Comparison of ENCODE assay signal across 23 cellular contexts in genomic region chr14:52935847-52936246, GRCh38. TPM values are rescaled to one million over a fixed set of nuclear protein-coding genes. Genes with fewer than 3 reads are reported as not detected.
DNase-seq lines count a peak whose midpoint lies in the region; ATAC-seq and TF ChIP-seq lines count a peak whose summit lies in the region.
"Had no signal": no experiment of that assay in that cellular context is flagged by ENCODE, and none has a peak within 500 bp of the region (broad histone marks: within the 10 kb centered on the region; RNA-seq: fewer than 3 reads in every experiment).

No MANE protein-coding gene starts in this region.

- H3K4me3 ChIP-seq in cardiac muscle cell (no peak overlapping the region), right atrium auricular region (no peak overlapping the region), gastroesophageal sphincter (peak overlapping the region in 1 of 2 donors; percentile 3), spleen (no peak overlapping the region)
- H3K4me3 ChIP-seq: BLaER1, GM12878, GM23338 had no signal

- ATAC-seq in gastroesophageal sphincter (peak; percentile 25), GM18867 (IDR thresholded peaks at IDR 0.05; ENCODE audit: unreplicated experiment) (no peak)

- H3K4me1 Mint-ChIP-seq in osteocyte (ENCODE audit: unreplicated experiment), result peaks cover 71% of the 10 kb centered on the region
- H3K4me1 Mint-ChIP-seq in Calu3 (ENCODE audit: low read depth, unreplicated experiment), result peaks cover 8% of the 10 kb centered on the region

- H3K4me1 ChIP-seq in cardiac muscle cell (ENCODE audit: low read depth) (peaks cover 28% of the 10 kb centered on the region), right atrium auricular region (peaks cover 0 to 81% of the 10 kb centered on the region in 2 donors), gastroesophageal sphincter (peaks cover 14 to 100% (median 36%) of the 10 kb centered on the region in 3 donors), spleen (peaks cover 0 to 28% (median 12%) of the 10 kb centered on the region in 6 donors)
- H3K4me1 ChIP-seq: BLaER1 had no signal

- intact Hi-C loops in Calu3 (cut with micrococcal nuclease; ENCODE audit: unreplicated experiment), result no loop called here
- intact Hi-C loops in spleen (cut with DNase I; ENCODE audit: low total_unique reads), result no loop called here

- H3K27me3 ChIP-seq in cardiac muscle cell (no peaks in the 10 kb centered on the region), right atrium auricular region (no peaks in the 10 kb centered on the region), gastroesophageal sphincter (no peaks in the 10 kb centered on the region), spleen (replicated peaks in 1 of 7) (no peaks in the 10 kb centered on the region)
- H3K27me3 ChIP-seq: BLaER1 had no signal

- H3K9me3 ChIP-seq in cardiac muscle cell (ENCODE audit: low read depth) (no peaks in the 10 kb centered on the region), right atrium auricular region (no peaks in the 10 kb centered on the region), gastroesophageal sphincter (no peaks in the 10 kb centered on the region), spleen (no peaks in the 10 kb centered on the region)
- H3K9me3 ChIP-seq: BLaER1, Caco-2 had no signal

- CTCF ChIA-PET in Calu3 (lab: Charles Lee), result no interaction called here

- H3K4me3 Mint-ChIP-seq in osteocyte (ENCODE audit: unreplicated experiment) (no peak overlapping the region), Calu3 (ENCODE audit: low read depth, unreplicated experiment) (no peak overlapping the region)
- H3K4me3 Mint-ChIP-seq: CD4-positive, alpha-beta T cell; GM23338 had no signal

- peak overlapping the region; percentile 39 for H3K27ac Mint-ChIP-seq in osteocyte (ENCODE audit: unreplicated experiment)
- H3K27ac Mint-ChIP-seq in Calu3 (ENCODE audit: unreplicated experiment), result no peak overlapping the region
- H3K27ac Mint-ChIP-seq: CD4-positive, alpha-beta T cell had no signal

- H3K27me3 Mint-ChIP-seq in osteocyte (ENCODE audit: unreplicated experiment), result no peaks in the 10 kb centered on the region
- no peaks in the 10 kb centered on the region for H3K27me3 Mint-ChIP-seq in Calu3 (ENCODE audit: unreplicated experiment)

- DNase-seq in cardiac muscle cell (ENCODE audit: low read depth in 1 of 2, low spot score in 1 of 2) (no peak), right atrium auricular region (ENCODE audit: low spot score) (no peak), osteocyte (ENCODE audit: extremely low spot score, unreplicated experiment) (no peak), NCI-H1694 treated with DMSO at 0.1 percent for 48 hours (lab: John Stamatoyannopoulos, UW) (no peak), Calu3 (no peak), spleen (no peak)
- DNase-seq: ACHN; Caco-2; CD4-positive, alpha-beta T cell; DND-41; HCEC 1CT; Karpas-422; MV-4-11; NCI-H1694; NCI-H2081 treated with DMSO at 0.1 percent for 48 hours; NCI-H2171 treated with DMSO at 0.1 percent for 48 hours; NCI-H526 had no signal

- TF ChIP-seq EP300 in gastroesophageal sphincter (IDR thresholded peaks at IDR 0.05), result no peak

- H3K9me3 Mint-ChIP-seq in osteocyte (ENCODE audit: unreplicated experiment) (no peaks in the 10 kb centered on the region), Calu3 (ENCODE audit: low read depth, unreplicated experiment) (no peaks in the 10 kb centered on the region)
- H3K9me3 Mint-ChIP-seq: CD4-positive, alpha-beta T cell; GM23338 had no signal

- H3K36me3 ChIP-seq in cardiac muscle cell (no peaks in the 10 kb centered on the region), right atrium auricular region (no peaks in the 10 kb centered on the region), gastroesophageal sphincter (no peaks in the 10 kb centered on the region), spleen (no peaks in the 10 kb centered on the region)
- H3K36me3 ChIP-seq: BLaER1 had no signal

- 31 to 42% methylated on average over 2 of the region's 2 CpGs for WGBS in gastroesophageal sphincter (ENCODE audit: low coverage in 1 of 2), 2 donors
- WGBS in spleen, 5 donors, result 71 to 84% (median 82%) methylated on average over 2 of the region's 2 CpGs

- no peak for TF ChIP-seq POLR2A in gastroesophageal sphincter (IDR thresholded peaks at IDR 0.05)
- no peak for TF ChIP-seq POLR2A in spleen (IDR thresholded peaks at IDR 0.05)

- H3K36me3 Mint-ChIP-seq in osteocyte (ENCODE audit: unreplicated experiment), result peaks cover 3% of the 10 kb centered on the region
- H3K36me3 Mint-ChIP-seq in Calu3 (ENCODE audit: insufficient read depth, unreplicated experiment), result no peaks in the 10 kb centered on the region

- H3K27ac ChIP-seq in cardiac muscle cell, result peak overlapping the region; percentile 11
- H3K27ac ChIP-seq in right atrium auricular region, result no peak overlapping the region
- H3K27ac ChIP-seq in gastroesophageal sphincter, result peak overlapping the region in 3 of 4 donors; percentile 40 to 62 (median 47)
- H3K27ac ChIP-seq in spleen, result no peak overlapping the region
- H3K27ac ChIP-seq: 22Rv1, BLaER1 had no signal

- no peak for TF ChIP-seq CTCF in cardiac muscle cell (IDR thresholded peaks at IDR 0.05; ENCODE audit: low read depth, low read length)
- TF ChIP-seq CTCF in right atrium auricular region (IDR thresholded peaks at IDR 0.05), result no peak
- no peak for TF ChIP-seq CTCF in gastroesophageal sphincter (IDR thresholded peaks at IDR 0.05)
- no peak for TF ChIP-seq CTCF in osteocyte (IDR thresholded peaks at IDR 0.05)
- TF ChIP-seq CTCF in Calu3 (IDR thresholded peaks at IDR 0.05; ENCODE audit: unreplicated experiment), result no peak
- TF ChIP-seq CTCF in spleen (IDR thresholded peaks at IDR 0.05 in 8 of 11, conservative IDR thresholded peaks at IDR 0.05 in 3 of 11), result no peak

- BruUV-seq in Calu3 (replicated peaks; lab: Mats Ljungman, UMichigan), result no TSS peak

RNA-seq across cellular contexts. Expression of gene FERMT2, which starts 15.0 kb away (rescaled TPM):
- 79.8 and 114 TPM in 2 replicates for total RNA-seq in cardiac muscle cell
- 68.8 and 75.2 TPM in 2 replicates for polyA plus RNA-seq in cardiac muscle cell
- total RNA-seq in right atrium auricular region, result 100 to 1,000 TPM in 1 of 2 donors, 10 to 100 TPM in 1; 89.1 to 101 TPM
- 100 to 1,000 TPM; 364 to 398 (median 388) TPM for total RNA-seq in gastroesophageal sphincter
- total RNA-seq in osteocyte, result 302 and 304 TPM in 2 replicates
- total RNA-seq in Calu3 (2022), result 21.0 and 21.6 TPM in 2 replicates
- total RNA-seq in spleen, result 10 to 100 TPM; 39.0 to 94.5 (median 55.5) TPM
- 10 to 100 TPM; 10.5 to 17.8 (median 12.0) TPM for polyA plus RNA-seq in spleen

Comparison
In these comparisons a context has a peak if more than half of its experiments do, and no peak if none do; other contexts are left out.
1. H3K27ac ChIP-seq: peak in cardiac muscle cell (single experiment) and gastroesophageal sphincter (3 of 4); none in right atrium auricular region (0 of 2) and spleen (0 of 8).